ENCODE assay signal across 19 cellular contexts in the genomic region with DNA sequence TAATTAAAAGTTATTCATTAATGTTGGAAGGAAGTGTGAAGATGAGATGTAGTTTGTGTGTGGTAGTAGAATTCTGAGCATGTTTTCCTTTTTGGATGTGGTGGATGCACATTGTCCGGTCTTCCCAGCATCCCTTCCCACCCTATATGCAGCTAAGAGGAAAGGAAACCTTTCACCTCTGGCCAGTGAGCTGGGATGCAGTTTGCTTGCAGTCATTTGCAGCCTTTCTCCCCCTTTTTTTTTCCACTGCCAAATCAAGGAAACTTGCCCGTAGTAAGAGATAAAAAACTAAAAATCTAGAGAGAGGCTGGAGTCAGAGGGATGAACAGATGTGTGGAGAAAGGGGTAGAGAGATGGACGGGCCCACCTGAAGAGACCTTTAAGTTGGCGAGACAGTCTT.
DNase-seq lines count a peak whose midpoint lies in the region; ATAC-seq and TF ChIP-seq lines count a peak whose summit lies in the region.
"Had no signal": no experiment of that assay in that cellular context is flagged by ENCODE, and none has a peak within 500 bp of the region (broad histone marks: within the 10 kb centered on the region; RNA-seq: fewer than 3 reads in every experiment).

No MANE protein-coding gene starts in this region.

- H3K4me1 ChIP-seq in PC-3 (ENCODE audit: insufficient read depth, low read length) (peaks cover 72% of the 10 kb centered on the region), gastrocnemius medialis (peaks cover 42 to 45% of the 10 kb centered on the region in 2 donors)

- TF ChIP-seq POLR2A in gastrocnemius medialis (IDR thresholded peaks at IDR 0.05) = no peak

- H3F3A ChIP-seq in PC-3 (ENCODE audit: low read length, unreplicated experiment) = peaks cover 19% of the 10 kb centered on the region

- H4K20me1 ChIP-seq in PC-3 (ENCODE audit: low read length) = no peaks in the 10 kb centered on the region

- H3K4me3 ChIP-seq in PC-3 (ENCODE audit: low read length) (peak overlapping the region; percentile 6; the same call in 1 of the 2 replicates), gastrocnemius medialis (no peak overlapping the region)

- H3K27ac ChIP-seq in C4-2B = peak overlapping the region; percentile 57; the same call in 1 of the 2 replicates
- H3K27ac ChIP-seq in PC-3 (ENCODE audit: low read length) = peak overlapping the region; percentile 76
- H3K27ac ChIP-seq in epithelial cell of prostate = peak overlapping the region; percentile 98
- H3K27ac ChIP-seq in gastrocnemius medialis = peak overlapping the region; percentile 20 to 53 (median 44)
- H3K27ac ChIP-seq: RWPE1 had no signal

- peak; percentile 1; the same call in 1 of the 2 replicates for ATAC-seq in PC-3
- ATAC-seq in gastrocnemius medialis = no peak
- ATAC-seq: activated CD4-positive, CD25-positive, alpha-beta regulatory T cell treated with anti-CD3 and anti-CD28 coated beads, Interleukin-2, amount 50 U/mL, for 24 hours; left cardiac atrium had no signal

- CTCF ChIA-PET in PC-3 (lab: Charles Lee) = no interaction called here

- DNase-seq in PC-3 = no peak
- DNase-seq in epithelial cell of prostate (ENCODE audit: low read depth, low spot score) = no peak
- no peak for DNase-seq in gastrocnemius medialis
- DNase-seq in COR-L47 (lab: John Stamatoyannopoulos, UW) = no peak
- DNase-seq in stimulated activated CD4-positive, alpha-beta T cell treated with anti-CD3 and anti-CD28 coated beads, Interleukin-2, amount 100 ng/mL, for 48 hours = no peak
- DNase-seq in AML-193 (lab: John Stamatoyannopoulos, UW) = no peak
- DNase-seq: activated naive CD4-positive, alpha-beta T cell treated with anti-CD3 and anti-CD28 coated beads for 36 hours; activated T-cell treated with anti-CD3 and anti-CD28 coated beads, Interleukin-2, amount 50 U/mL, for 24 hours; anterior cingulate cortex; Caco-2; effector memory CD4-positive, alpha-beta T cell; left cardiac atrium; NCI-H2107; NCI-H510A; substantia nigra; T1000 had no signal

- H3K79me2 ChIP-seq in PC-3 (ENCODE audit: low read length) = no peaks in the 10 kb centered on the region

- H3K9me3 ChIP-seq in PC-3 (ENCODE audit: low read length) (no peaks in the 10 kb centered on the region), gastrocnemius medialis (no peaks in the 10 kb centered on the region)
- H3K9me3 ChIP-seq: Caco-2 had no signal

- intact Hi-C loops in PC-3 (cut with micrococcal nuclease) (loop anchor here (1.0 to 10.0 kb wide), 4 partner anchors 61 to 490 kb away; no protein-coding TSS in a partner anchor), gastrocnemius medialis (cut with DNase I; ENCODE audit: low total_unique reads) (no loop called here)

- POLR2A ChIA-PET in PC-3 (lab: Charles Lee; ENCODE audit: unreplicated experiment) = interaction anchor here (0.6 kb wide), 1 partner anchor 78 kb away, joined by 4 read pairs; no protein-coding TSS in a partner anchor

- in situ Hi-C loops in gastrocnemius medialis (cut with MboI; ENCODE audit: low sequenced_read_pairs in 4 of 4) = no loop called here

- TF ChIP-seq CTCF in C4-2B (conservative IDR thresholded peaks at IDR 0.05) (no peak), PC-3 (conservative IDR thresholded peaks at IDR 0.05; ENCODE audit: low read depth, low read length) (no peak), gastrocnemius medialis (IDR thresholded peaks at IDR 0.05 in 4 of 5, conservative IDR thresholded peaks at IDR 0.05 in 1 of 5) (no peak)

- H2AFZ ChIP-seq in PC-3 (ENCODE audit: low read length) = peak overlapping the region; percentile 39

- no TSS peak for BruUV-seq in PC-3 (replicated peaks; lab: Mats Ljungman, UMichigan)

- peak overlapping the region; percentile 40 for H3K9ac ChIP-seq in PC-3 (ENCODE audit: low read length)

- H3K9me2 ChIP-seq in PC-3 (replicated peaks; ENCODE audit: low read length) = no peaks in the 10 kb centered on the region

- H3K36me3 ChIP-seq in PC-3 (ENCODE audit: low read depth, low read length) (no peaks in the 10 kb centered on the region), gastrocnemius medialis (no peaks in the 10 kb centered on the region)

- H3K27me3 ChIP-seq in PC-3 (ENCODE audit: low read length) (no peaks in the 10 kb centered on the region), gastrocnemius medialis (no peaks in the 10 kb centered on the region)

- H3K4me2 ChIP-seq in PC-3 (ENCODE audit: low read length) = peak overlapping the region; percentile 61

Comparison
In these comparisons a context has a peak if more than half of its experiments do, and no peak if none do; other contexts are left out.
1. H3K27ac ChIP-seq: peak in every context shown above with its lines; median percentile 98 in epithelial cell of prostate; 76 in PC-3; 57 in C4-2B; 44 in gastrocnemius medialis.